1 cellular context compared by ENCODE assay signal in the genomic region with DNA sequence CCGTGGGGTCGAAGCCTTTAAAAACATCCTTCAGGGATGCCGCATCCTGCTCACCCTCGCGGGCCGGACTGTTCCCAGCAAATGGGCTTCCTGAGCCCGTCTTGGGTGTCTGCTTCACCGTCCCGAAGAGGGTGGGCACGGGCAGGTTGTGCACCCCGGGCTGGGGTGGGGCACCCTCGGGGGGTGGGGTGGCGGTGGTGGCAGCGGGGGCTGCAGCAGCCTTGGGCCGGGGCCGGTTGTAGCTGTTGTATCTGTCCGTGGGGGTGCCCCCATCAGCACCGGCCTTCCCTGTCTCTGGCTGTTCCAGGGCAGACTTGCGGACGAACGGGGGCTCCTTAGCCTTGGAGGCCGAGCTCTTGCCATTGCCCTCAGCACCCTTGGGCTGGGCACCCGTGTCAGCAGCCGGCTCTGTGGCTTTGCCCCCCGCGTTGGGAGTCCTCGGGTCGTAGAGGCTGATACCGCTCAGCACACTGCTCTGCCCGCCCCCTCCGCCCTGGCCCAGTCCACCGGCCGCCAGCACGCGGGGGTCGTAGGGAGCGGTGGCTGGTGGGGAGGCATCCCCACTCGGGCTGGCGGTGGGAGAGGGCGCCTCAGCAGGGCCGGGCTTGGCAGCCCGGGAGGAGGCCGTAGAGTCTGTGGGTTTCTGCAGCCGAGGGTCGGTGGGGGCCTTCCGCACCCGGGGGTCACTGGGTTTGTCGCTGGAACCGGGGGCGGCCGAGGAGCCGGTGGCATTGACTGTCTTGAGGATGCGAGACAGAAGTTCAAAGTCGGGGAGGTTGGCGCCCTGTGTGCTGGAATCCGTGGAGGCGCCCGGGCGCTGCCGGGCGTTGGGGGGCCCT.
TF ChIP-seq lines count a peak whose summit lies in the region.

No MANE protein-coding gene starts in this region.

TF ChIP-seq in endothelial cell of umbilical vein, 7 proteins besides CTCF, POLR2A, EP300 and RAD21:
- TF ChIP-seq GATA2 (IDR thresholded peaks at IDR 0.05; ENCODE audit: insufficient read depth, insufficient read length, low read depth, low read length) (no peak), FOS (IDR thresholded peaks at IDR 0.05; ENCODE audit: borderline replicate concordance, insufficient read depth, low read length) (no peak), MYC (IDR thresholded peaks at IDR 0.05; ENCODE audit: low read depth, low read length) (no peak), POLR2AphosphoS5 (IDR thresholded peaks at IDR 0.05; ENCODE audit: insufficient read depth, low read depth, low read length) (no peak), EZH2 (IDR thresholded peaks at IDR 0.05; ENCODE audit: borderline replicate concordance, low read depth, low read length, severe bottlenecking) (no peak), JUN (IDR thresholded peaks at IDR 0.05; ENCODE audit: borderline replicate concordance, insufficient read depth, insufficient read length, low read depth) (no peak)
- TF ChIP-seq, protein P1, sequence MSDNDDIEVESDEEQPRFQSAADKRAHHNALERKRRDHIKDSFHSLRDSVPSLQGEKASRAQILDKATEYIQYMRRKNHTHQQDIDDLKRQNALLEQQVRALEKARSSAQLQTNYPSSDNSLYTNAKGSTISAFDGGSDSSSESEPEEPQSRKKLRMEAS (IDR thresholded peaks at IDR 0.05; ENCODE audit: insufficient read depth, insufficient read length), result no peak
TF ChIP-seq in endothelial cell of umbilical vein: peak in this region for 0.
